In the genomic region with DNA sequence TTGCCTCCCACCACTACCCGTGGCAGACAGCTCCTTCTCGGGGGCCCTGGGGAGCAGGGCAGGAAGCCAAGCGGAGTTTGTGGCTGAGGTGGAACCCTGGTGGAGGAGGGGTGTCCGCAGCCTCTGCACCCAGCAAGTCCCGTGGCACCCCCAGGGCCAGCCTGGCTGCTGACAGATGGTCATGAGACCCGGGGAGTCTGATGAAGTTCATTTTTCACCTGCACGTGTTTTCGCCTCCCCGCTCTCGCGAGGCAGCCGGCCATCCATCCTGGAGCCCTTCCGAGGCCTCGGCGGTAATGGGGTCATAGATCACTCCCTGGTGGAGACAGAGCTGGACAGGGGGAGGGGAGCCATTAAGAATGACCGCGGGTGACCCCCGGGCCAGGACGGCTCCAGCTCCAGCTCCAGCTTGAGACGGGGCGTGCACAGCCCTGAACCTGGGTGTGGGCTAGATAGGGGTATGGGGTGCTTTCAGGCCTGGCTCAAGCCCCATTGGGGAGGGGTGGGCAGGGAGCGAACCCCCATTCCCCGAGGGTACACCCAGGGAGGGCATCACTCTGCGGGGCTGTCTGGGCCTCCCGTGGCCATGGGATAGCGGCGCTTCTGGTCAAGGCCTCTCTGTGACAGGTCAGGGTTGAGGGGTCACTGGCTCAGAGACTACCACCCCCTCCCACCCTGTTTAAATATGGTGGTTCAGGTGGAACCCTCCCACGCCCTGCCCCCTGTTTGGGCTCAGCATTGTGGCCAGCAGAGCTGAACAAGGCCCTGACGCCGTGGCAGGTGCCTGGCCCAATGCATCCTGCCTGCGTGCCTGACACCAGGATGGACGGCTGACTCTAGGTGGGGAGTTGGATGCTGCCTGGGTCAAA, we compare ENCODE assay signal across 2 cellular contexts.
A peak's percentile ranks its signal among the peaks of the same experiment; 100 is the strongest.
TF ChIP-seq lines count a peak whose summit lies in the region.

No MANE protein-coding gene starts in this region.

TF ChIP-seq in K562, 482 proteins besides CTCF, POLR2A, EP300 and RAD21 (continues in another document):
- no peak for TF ChIP-seq PURB (CRISPR knock-in tag; IDR thresholded peaks at IDR 0.05; ENCODE audit: low read depth)
- TF ChIP-seq NFIC (IDR thresholded peaks at IDR 0.05), result peak; percentile 57
- TF ChIP-seq ZNF75A (CRISPR knock-in tag; IDR thresholded peaks at IDR 0.05), result no peak
- TF ChIP-seq SMAD4 (CRISPR knock-in tag; conservative IDR thresholded peaks at IDR 0.05), result 0 out of 2 replicates have a peak, but pooled peaks have one; percentile 44
- peak; percentile 30 for TF ChIP-seq FIP1L1 (IDR thresholded peaks at IDR 0.05; ENCODE audit: low read depth, low read length, poor library complexity, severe bottlenecking)
- no peak for TF ChIP-seq BCOR (IDR thresholded peaks at IDR 0.05)
- TF ChIP-seq MEIS2 (IDR thresholded peaks at IDR 0.05; ENCODE audit: partially characterized antibody), result peak; percentile 68
- TF ChIP-seq, protein P1, sequence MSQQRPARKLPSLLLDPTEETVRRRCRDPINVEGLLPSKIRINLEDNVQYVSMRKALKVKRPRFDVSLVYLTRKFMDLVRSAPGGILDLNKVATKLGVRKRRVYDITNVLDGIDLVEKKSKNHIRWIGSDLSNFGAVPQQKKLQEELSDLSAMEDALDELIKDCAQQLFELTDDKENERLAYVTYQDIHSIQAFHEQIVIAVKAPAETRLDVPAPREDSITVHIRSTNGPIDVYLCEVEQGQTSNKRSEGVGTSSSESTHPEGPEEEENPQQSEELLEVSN (IDR thresholded peaks at IDR 0.05; ENCODE audit: borderline replicate concordance in 1 of 2, extremely low read depth in 1 of 2, insufficient read depth in 1 of 2, insufficient read length in 1 of 2, low read depth in 1 of 2, low read length in 1 of 2, poor library complexity in 1 of 2, severe bottlenecking in 1 of 2), result peak in 1 of 2 experiments; percentile 34
- TF ChIP-seq NR2C1 (IDR thresholded peaks at IDR 0.05), result peak; percentile 46; the same call in 1 of the 2 replicates
- no peak for TF ChIP-seq NR2C1 (tag; IDR thresholded peaks at IDR 0.05)
- TF ChIP-seq, protein P2, sequence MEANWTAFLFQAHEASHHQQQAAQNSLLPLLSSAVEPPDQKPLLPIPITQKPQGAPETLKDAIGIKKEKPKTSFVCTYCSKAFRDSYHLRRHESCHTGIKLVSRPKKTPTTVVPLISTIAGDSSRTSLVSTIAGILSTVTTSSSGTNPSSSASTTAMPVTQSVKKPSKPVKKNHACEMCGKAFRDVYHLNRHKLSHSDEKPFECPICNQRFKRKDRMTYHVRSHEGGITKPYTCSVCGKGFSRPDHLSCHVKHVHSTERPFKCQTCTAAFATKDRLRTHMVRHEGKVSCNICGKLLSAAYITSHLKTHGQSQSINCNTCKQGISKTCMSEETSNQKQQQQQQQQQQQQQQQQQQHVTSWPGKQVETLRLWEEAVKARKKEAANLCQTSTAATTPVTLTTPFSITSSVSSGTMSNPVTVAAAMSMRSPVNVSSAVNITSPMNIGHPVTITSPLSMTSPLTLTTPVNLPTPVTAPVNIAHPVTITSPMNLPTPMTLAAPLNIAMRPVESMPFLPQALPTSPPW (CRISPR knock-in tag; IDR thresholded peaks at IDR 0.05), result peak; percentile 61
- TF ChIP-seq BHLHE40 (IDR thresholded peaks at IDR 0.05; ENCODE audit: low read length), result peak; percentile 62
- TF ChIP-seq COPS2 (conservative IDR thresholded peaks at IDR 0.05), result no peak
- TF ChIP-seq, protein P3, sequence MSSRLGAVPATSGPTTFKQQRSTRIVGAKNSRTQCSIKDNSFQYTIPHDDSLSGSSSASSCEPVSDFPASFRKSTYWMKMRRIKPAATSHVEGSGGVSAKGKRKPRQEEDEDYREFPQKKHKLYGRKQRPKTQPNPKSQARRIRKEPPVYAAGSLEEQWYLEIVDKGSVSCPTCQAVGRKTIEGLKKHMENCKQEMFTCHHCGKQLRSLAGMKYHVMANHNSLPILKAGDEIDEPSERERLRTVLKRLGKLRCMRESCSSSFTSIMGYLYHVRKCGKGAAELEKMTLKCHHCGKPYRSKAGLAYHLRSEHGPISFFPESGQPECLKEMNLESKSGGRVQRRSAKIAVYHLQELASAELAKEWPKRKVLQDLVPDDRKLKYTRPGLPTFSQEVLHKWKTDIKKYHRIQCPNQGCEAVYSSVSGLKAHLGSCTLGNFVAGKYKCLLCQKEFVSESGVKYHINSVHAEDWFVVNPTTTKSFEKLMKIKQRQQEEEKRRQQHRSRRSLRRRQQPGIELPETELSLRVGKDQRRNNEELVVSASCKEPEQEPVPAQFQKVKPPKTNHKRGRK (tag; IDR thresholded peaks at IDR 0.05), result no peak
- peak; percentile 84 for TF ChIP-seq CHD2 (IDR thresholded peaks at IDR 0.05; ENCODE audit: low read depth, low read length)
- TF ChIP-seq CBFA2T3 (IDR thresholded peaks at IDR 0.05), result 0 out of 2 replicates have a peak, but pooled peaks have one; percentile 19
- TF ChIP-seq NR1H2 (CRISPR knock-in tag; IDR thresholded peaks at IDR 0.05), result 0 out of 2 replicates have a peak, but pooled peaks have one; percentile 89
- TF ChIP-seq, protein P4, sequence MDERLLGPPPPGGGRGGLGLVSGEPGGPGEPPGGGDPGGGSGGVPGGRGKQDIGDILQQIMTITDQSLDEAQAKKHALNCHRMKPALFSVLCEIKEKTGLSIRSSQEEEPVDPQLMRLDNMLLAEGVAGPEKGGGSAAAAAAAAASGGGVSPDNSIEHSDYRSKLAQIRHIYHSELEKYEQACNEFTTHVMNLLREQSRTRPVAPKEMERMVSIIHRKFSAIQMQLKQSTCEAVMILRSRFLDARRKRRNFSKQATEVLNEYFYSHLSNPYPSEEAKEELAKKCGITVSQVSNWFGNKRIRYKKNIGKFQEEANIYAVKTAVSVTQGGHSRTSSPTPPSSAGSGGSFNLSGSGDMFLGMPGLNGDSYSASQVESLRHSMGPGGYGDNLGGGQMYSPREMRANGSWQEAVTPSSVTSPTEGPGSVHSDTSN (CRISPR knock-in tag; IDR thresholded peaks at IDR 0.05; ENCODE audit: low read depth), result no peak
- TF ChIP-seq, protein P4 (tag; conservative IDR thresholded peaks at IDR 0.05; ENCODE audit: low read depth), result peak; percentile 86
- TF ChIP-seq ZBTB7A (IDR thresholded peaks at IDR 0.05; ENCODE audit: borderline replicate concordance, control insufficient read depth, low read depth, low read length), result peak; percentile 25; the same call in 1 of the 2 replicates
- TF ChIP-seq CHD4 (IDR thresholded peaks at IDR 0.05; ENCODE audit: insufficient read depth, insufficient replicate concordance, low read depth, low read length, poor library complexity, severe bottlenecking), result peak; percentile 5
- no peak for TF ChIP-seq MED1 (CRISPR knock-in tag; IDR thresholded peaks at IDR 0.05; ENCODE audit: borderline replicate concordance)
- TF ChIP-seq ZC3H8 (IDR thresholded peaks at IDR 0.05), result no peak
- TF ChIP-seq ZNF77 (CRISPR knock-in tag; IDR thresholded peaks at IDR 0.05), result no peak

TF ChIP-seq in HepG2, 621 proteins besides CTCF, POLR2A, EP300 and RAD21 (continues in another document):
- TF ChIP-seq ETV5 (CRISPR knock-in tag; IDR thresholded peaks at IDR 0.05; ENCODE audit: borderline replicate concordance) (no peak), ETV6 (CRISPR knock-in tag; conservative IDR thresholded peaks at IDR 0.05) (no peak), BRD4 (CRISPR knock-in tag; IDR thresholded peaks at IDR 0.05) (no peak), SOX6 (IDR thresholded peaks at IDR 0.05) (no peak), SOX6 (CRISPR knock-in tag; IDR thresholded peaks at IDR 0.05) (peak; percentile 41; the same call in 1 of the 2 replicates), ZNF282 (IDR thresholded peaks at IDR 0.05; ENCODE audit: partially characterized antibody) (no peak), KLF16 (CRISPR knock-in tag; IDR thresholded peaks at IDR 0.05) (peak in 1 of 2 experiments; percentile 33; a peak in 1 of 4 replicates), MAFK (conservative IDR thresholded peaks at IDR 0.05 in 1 of 2, IDR thresholded peaks at IDR 0.05 in 1 of 2; ENCODE audit: low read length in 2 of 2) (no peak), ZNF781 (CRISPR knock-in tag; IDR thresholded peaks at IDR 0.05; ENCODE audit: borderline replicate concordance, not compliant biosample characterization) (peak; percentile 27), ARNT2 (CRISPR knock-in tag; IDR thresholded peaks at IDR 0.05; ENCODE audit: low read depth) (0 out of 2 replicates have a peak, but pooled peaks have one; percentile 48), ZNF3 (CRISPR knock-in tag; IDR thresholded peaks at IDR 0.05) (no peak), SIN3B (IDR thresholded peaks at IDR 0.05; ENCODE audit: low read length) (no peak), DMAP1 (CRISPR knock-in tag; IDR thresholded peaks at IDR 0.05) (0 out of 2 replicates have a peak, but pooled peaks have one; percentile 37), AKAP8 (CRISPR knock-in tag; IDR thresholded peaks at IDR 0.05) (no peak), HDAC2 (CRISPR knock-in tag; IDR thresholded peaks at IDR 0.05) (peak; percentile 59; the same call in 1 of the 2 replicates), NR2C2 (CRISPR knock-in tag; IDR thresholded peaks at IDR 0.05; ENCODE audit: borderline replicate concordance) (peak; percentile 91), THYN1 (CRISPR knock-in tag; IDR thresholded peaks at IDR 0.05; ENCODE audit: borderline replicate concordance, low read depth) (no peak), SMAD1 (CRISPR knock-in tag; IDR thresholded peaks at IDR 0.05; ENCODE audit: borderline replicate concordance, low read depth) (0 out of 2 replicates have a peak, but pooled peaks have one; percentile 25), FOXC1 (CRISPR knock-in tag; IDR thresholded peaks at IDR 0.05; ENCODE audit: borderline replicate concordance) (no peak), FLYWCH1 (CRISPR knock-in tag; IDR thresholded peaks at IDR 0.05) (no peak), ZNF570 (CRISPR knock-in tag; IDR thresholded peaks at IDR 0.05; ENCODE audit: borderline replicate concordance) (no peak), ZNF335 (CRISPR knock-in tag; IDR thresholded peaks at IDR 0.05) (no peak), ZNF484 (CRISPR knock-in tag; IDR thresholded peaks at IDR 0.05; ENCODE audit: borderline replicate concordance, low read depth) (0 out of 2 replicates have a peak, but pooled peaks have one; percentile 38), ZNF709 (CRISPR knock-in tag; IDR thresholded peaks at IDR 0.05) (no peak; the same call in none of the 2 replicates)
- TF ChIP-seq, protein P5, sequence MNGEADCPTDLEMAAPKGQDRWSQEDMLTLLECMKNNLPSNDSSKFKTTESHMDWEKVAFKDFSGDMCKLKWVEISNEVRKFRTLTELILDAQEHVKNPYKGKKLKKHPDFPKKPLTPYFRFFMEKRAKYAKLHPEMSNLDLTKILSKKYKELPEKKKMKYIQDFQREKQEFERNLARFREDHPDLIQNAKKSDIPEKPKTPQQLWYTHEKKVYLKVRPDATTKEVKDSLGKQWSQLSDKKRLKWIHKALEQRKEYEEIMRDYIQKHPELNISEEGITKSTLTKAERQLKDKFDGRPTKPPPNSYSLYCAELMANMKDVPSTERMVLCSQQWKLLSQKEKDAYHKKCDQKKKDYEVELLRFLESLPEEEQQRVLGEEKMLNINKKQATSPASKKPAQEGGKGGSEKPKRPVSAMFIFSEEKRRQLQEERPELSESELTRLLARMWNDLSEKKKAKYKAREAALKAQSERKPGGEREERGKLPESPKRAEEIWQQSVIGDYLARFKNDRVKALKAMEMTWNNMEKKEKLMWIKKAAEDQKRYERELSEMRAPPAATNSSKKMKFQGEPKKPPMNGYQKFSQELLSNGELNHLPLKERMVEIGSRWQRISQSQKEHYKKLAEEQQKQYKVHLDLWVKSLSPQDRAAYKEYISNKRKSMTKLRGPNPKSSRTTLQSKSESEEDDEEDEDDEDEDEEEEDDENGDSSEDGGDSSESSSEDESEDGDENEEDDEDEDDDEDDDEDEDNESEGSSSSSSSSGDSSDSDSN (CRISPR knock-in tag; IDR thresholded peaks at IDR 0.05), result 0 out of 2 replicates have a peak, but pooled peaks have one; percentile 31
- TF ChIP-seq, protein P6, sequence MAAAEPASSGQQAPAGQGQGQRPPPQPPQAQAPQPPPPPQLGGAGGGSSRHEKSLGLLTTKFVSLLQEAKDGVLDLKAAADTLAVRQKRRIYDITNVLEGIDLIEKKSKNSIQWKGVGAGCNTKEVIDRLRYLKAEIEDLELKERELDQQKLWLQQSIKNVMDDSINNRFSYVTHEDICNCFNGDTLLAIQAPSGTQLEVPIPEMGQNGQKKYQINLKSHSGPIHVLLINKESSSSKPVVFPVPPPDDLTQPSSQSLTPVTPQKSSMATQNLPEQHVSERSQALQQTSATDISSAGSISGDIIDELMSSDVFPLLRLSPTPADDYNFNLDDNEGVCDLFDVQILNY (CRISPR knock-in tag; conservative IDR thresholded peaks at IDR 0.05), result no peak
- TF ChIP-seq, protein P7, sequence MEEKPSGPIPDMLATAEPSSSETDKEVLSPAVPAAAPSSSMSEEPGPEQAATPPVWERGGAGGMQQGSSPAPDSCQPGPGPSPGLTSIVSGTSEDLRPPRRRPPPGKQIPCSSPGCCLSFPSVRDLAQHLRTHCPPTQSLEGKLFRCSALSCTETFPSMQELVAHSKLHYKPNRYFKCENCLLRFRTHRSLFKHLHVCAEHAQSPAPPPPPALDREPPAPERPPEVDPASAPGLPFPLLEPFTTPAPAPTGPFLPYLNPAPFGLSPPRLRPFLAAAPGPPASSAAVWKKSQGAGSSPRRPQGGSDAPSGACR (CRISPR knock-in tag; IDR thresholded peaks at IDR 0.05), result peak; percentile 63; the same call in 1 of the 2 replicates
- TF ChIP-seq, protein P8, sequence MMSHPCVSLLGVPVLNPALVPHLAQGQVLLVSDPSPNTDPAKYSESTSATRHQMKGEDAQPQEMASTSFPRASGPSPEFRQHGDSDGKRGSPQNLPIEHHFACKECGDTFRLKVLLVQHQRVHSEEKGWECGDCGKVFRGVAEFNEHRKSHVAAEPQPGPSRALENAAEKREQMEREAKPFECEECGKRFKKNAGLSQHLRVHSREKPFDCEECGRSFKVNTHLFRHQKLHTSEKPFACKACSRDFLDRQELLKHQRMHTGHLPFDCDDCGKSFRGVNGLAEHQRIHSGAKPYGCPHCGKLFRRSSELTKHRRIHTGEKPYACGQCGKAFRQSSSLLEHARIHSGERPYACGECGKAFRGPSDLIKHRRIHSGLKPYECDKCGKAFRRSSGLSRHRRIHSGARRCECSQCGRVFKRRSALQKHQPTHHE (CRISPR knock-in tag; IDR thresholded peaks at IDR 0.05; ENCODE audit: borderline replicate concordance), result no peak
- TF ChIP-seq, protein P9, sequence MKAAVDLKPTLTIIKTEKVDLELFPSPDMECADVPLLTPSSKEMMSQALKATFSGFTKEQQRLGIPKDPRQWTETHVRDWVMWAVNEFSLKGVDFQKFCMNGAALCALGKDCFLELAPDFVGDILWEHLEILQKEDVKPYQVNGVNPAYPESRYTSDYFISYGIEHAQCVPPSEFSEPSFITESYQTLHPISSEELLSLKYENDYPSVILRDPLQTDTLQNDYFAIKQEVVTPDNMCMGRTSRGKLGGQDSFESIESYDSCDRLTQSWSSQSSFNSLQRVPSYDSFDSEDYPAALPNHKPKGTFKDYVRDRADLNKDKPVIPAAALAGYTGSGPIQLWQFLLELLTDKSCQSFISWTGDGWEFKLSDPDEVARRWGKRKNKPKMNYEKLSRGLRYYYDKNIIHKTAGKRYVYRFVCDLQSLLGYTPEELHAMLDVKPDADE (CRISPR knock-in tag; IDR thresholded peaks at IDR 0.05), result no peak
